ENCODE assay signal across 1 cellular context in the genomic region with DNA sequence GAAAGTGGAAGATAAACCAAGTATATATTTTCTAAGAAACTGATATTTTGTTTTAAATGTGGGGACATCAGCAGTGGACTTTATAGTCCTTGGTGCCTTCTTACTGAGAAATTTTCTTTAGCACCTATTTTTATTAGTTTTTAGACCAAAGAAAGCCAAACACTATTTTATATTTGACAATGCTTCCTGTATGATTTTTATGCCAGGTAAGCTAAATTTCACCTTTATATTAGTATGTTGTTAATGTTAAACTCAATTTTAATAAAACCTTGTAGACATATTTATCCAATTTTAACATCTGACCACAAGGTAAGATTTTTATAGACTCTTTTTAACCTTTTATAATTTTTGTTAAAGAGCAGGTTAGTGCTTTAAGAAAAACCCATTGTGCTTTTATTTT.
TF ChIP-seq lines count a peak whose summit lies in the region.

No MANE protein-coding gene starts in this region.

TF ChIP-seq in HepG2, 621 proteins besides CTCF, POLR2A, EP300 and RAD21:
- peak in 1 of 2 experiments; percentile 67; a peak in 3 of 4 replicates for TF ChIP-seq MAFK (conservative IDR thresholded peaks at IDR 0.05 in 1 of 2, IDR thresholded peaks at IDR 0.05 in 1 of 2; ENCODE audit: low read length in 2 of 2)
- peak; percentile 55; the same call in 1 of the 2 replicates for TF ChIP-seq MAFF (IDR thresholded peaks at IDR 0.05; ENCODE audit: low read depth, low read length)
TF ChIP-seq in HepG2: peak in this region for 2; not testable (repeated sequence) for 619.
